Comparison of ENCODE assay signal across 26 cellular contexts in genomic region chr20:44891826-44892225, GRCh38. TPM values are rescaled to one million over a fixed set of nuclear protein-coding genes. Genes with fewer than 3 reads are reported as not detected.
DNase-seq lines count a peak whose midpoint lies in the region; ATAC-seq and TF ChIP-seq lines count a peak whose summit lies in the region.
"Had no signal": no experiment of that assay in that cellular context is flagged by ENCODE, and none has a peak within 500 bp of the region (broad histone marks: within the 10 kb centered on the region; RNA-seq: fewer than 3 reads in every experiment).

No MANE protein-coding gene starts in this region.

- H3K4me3 Mint-ChIP-seq in activated CD4-positive, alpha-beta T cell treated with anti-CD3 and anti-CD28 coated beads, Interleukin-2, amount 10 ng/mL, durations not matched to agents 24 days and 14 days = peak overlapping the region; percentile 34
- H3K4me3 Mint-ChIP-seq in naive thymus-derived CD8-positive, alpha-beta T cell = peak overlapping the region; percentile 2 to 65 (median 56)

- WGBS in testis, 2 donors = 59 to 68% methylated on average over 1 of the region's 1 CpG

- intact Hi-C loops in activated CD4-positive, alpha-beta T cell treated with anti-CD3 and anti-CD28 coated beads, Interleukin-2, amount 10 ng/mL, durations not matched to agents 24 days and 14 days (cut with micrococcal nuclease) = no loop called here
- intact Hi-C loops in testis (cut with DNase I; ENCODE audit: low total_unique reads) = no loop called here

- no peaks in the 10 kb centered on the region for H3K27me3 ChIP-seq in DND-41 (ENCODE audit: insufficient read depth, low read length, poor library complexity)
- no peaks in the 10 kb centered on the region for H3K27me3 ChIP-seq in testis
- H3K27me3 ChIP-seq: ascending aorta had no signal

- H3K36me3 ChIP-seq in DND-41 (ENCODE audit: insufficient read depth, low read length) = peaks cover 51% of the 10 kb centered on the region
- H3K36me3 ChIP-seq in testis (ENCODE audit: low read depth, missing control alignments) = no peaks in the 10 kb centered on the region
- H3K36me3 ChIP-seq: ascending aorta had no signal

- peaks cover 68% of the 10 kb centered on the region for H3K4me1 Mint-ChIP-seq in activated CD4-positive, alpha-beta T cell treated with anti-CD3 and anti-CD28 coated beads, Interleukin-2, amount 10 ng/mL, durations not matched to agents 24 days and 14 days
- peaks cover 48 to 97% (median 92%) of the 10 kb centered on the region in 4 donors for H3K4me1 Mint-ChIP-seq in naive thymus-derived CD8-positive, alpha-beta T cell

- H3K9ac ChIP-seq in DND-41 (ENCODE audit: low read depth, low read length) = no peak overlapping the region

- peak overlapping the region; percentile 14; the same call in 1 of the 2 replicates for H3K4me2 ChIP-seq in DND-41 (ENCODE audit: insufficient read depth, low read length)

- no peak overlapping the region for H2AFZ ChIP-seq in DND-41 (ENCODE audit: low read depth, low read length)

- POLR2A ChIA-PET in naive thymus-derived CD8-positive, alpha-beta T cell (lab: Charles Lee) = interaction anchor here (1.0 kb wide), 1 partner anchor 14 kb away, joined by 4 read pairs; no protein-coding TSS in a partner anchor

- H4K20me1 ChIP-seq in DND-41 (ENCODE audit: insufficient read depth, low read length) = peaks cover 90% of the 10 kb centered on the region

- TF ChIP-seq CTCF in DND-41 (IDR thresholded peaks at IDR 0.05; ENCODE audit: borderline replicate concordance, extremely low read depth, low read length, poor library complexity, severe bottlenecking) = no peak
- no peak for TF ChIP-seq CTCF in testis (IDR thresholded peaks at IDR 0.05)

- H3K27me3 Mint-ChIP-seq in activated CD4-positive, alpha-beta T cell treated with anti-CD3 and anti-CD28 coated beads, Interleukin-2, amount 10 ng/mL, durations not matched to agents 24 days and 14 days = no peaks in the 10 kb centered on the region
- no peaks in the 10 kb centered on the region for H3K27me3 Mint-ChIP-seq in naive thymus-derived CD8-positive, alpha-beta T cell

- H3K27ac ChIP-seq in DND-41 (ENCODE audit: low read length) = no peak overlapping the region
- no peak overlapping the region for H3K27ac ChIP-seq in testis
- H3K27ac ChIP-seq: ascending aorta, lower lobe of right lung, psoas muscle had no signal

- peaks cover 44% of the 10 kb centered on the region for H3K36me3 Mint-ChIP-seq in activated CD4-positive, alpha-beta T cell treated with anti-CD3 and anti-CD28 coated beads, Interleukin-2, amount 10 ng/mL, durations not matched to agents 24 days and 14 days (ENCODE audit: low read depth)
- peaks cover 8 to 59% of the 10 kb centered on the region in 2 donors for H3K36me3 Mint-ChIP-seq in activated naive CD4-positive, alpha-beta T cell treated with anti-CD3 and anti-CD28 coated beads, Interleukin-2, amount 50 U/mL, for 72 hours
- H3K36me3 Mint-ChIP-seq in naive thymus-derived CD8-positive, alpha-beta T cell = peaks cover 0 to 51% (median 3%) of the 10 kb centered on the region in 3 donors

- H3K79me2 ChIP-seq in DND-41 (ENCODE audit: insufficient read depth, low read length) = peaks cover 99% of the 10 kb centered on the region

- H3K4me1 ChIP-seq in DND-41 (ENCODE audit: insufficient read depth, low read length) (peaks cover 30% of the 10 kb centered on the region), testis (peaks cover 12% of the 10 kb centered on the region)

- TF ChIP-seq POLR2A in testis (IDR thresholded peaks at IDR 0.05) = no peak

- DNase-seq in activated CD4-positive, alpha-beta T cell treated with anti-CD3 and anti-CD28 coated beads, Interleukin-2, amount 10 ng/mL, durations not matched to agents 24 days and 14 days = no peak
- DNase-seq in activated CD4-positive, alpha-beta T cell treated with anti-CD3 and anti-CD28 coated beads for 4 hours = no peak
- DNase-seq in DND-41 (no peak), testis (no peak), iPS-NIHi11 (ENCODE audit: low spot score) (no peak)
- DNase-seq in activated naive CD4-positive, alpha-beta T cell treated with anti-CD3 and anti-CD28 coated beads, Interleukin-2, amount 50 U/mL, for 72 hours (ENCODE audit: low spot score in 2 of 2) = no peak
- no peak for DNase-seq in naive thymus-derived CD8-positive, alpha-beta T cell
- DNase-seq: activated gamma-delta T cell; AML-193; Caco-2; caudate nucleus; dermis blood vessel endothelial cell; DMS79; Kasumi-1; kidney; lower lobe of right lung; NCI-H1694; NCI-H510A treated with DMSO at 0.1 percent for 48 hours; psoas muscle; SHP77 treated with DMSO at 0.1 percent for 48 hours; stimulated activated CD8-positive, alpha-beta memory T cell treated with anti-CD3 and anti-CD28 coated beads, Interleukin-4, amount 100 ng/mL, for 48 hours; substantia nigra had no signal

- H3K9me3 ChIP-seq in DND-41 (ENCODE audit: insufficient read depth, low read length, severe bottlenecking) (no peaks in the 10 kb centered on the region), testis (no peaks in the 10 kb centered on the region)
- H3K9me3 ChIP-seq: ascending aorta, Caco-2, lower lobe of right lung, psoas muscle had no signal

- no peak overlapping the region for H3K27ac Mint-ChIP-seq in activated CD4-positive, alpha-beta T cell treated with anti-CD3 and anti-CD28 coated beads, Interleukin-2, amount 10 ng/mL, durations not matched to agents 24 days and 14 days
- peak overlapping the region; percentile 26 to 27 for H3K27ac Mint-ChIP-seq in activated naive CD4-positive, alpha-beta T cell treated with anti-CD3 and anti-CD28 coated beads, Interleukin-2, amount 50 U/mL, for 72 hours
- H3K27ac Mint-ChIP-seq in naive thymus-derived CD8-positive, alpha-beta T cell = peak overlapping the region in 9 of 10 donors; percentile 0 to 87 (median 69)

- ATAC-seq in DND-41 (ENCODE audit: insufficient read depth, low read depth) (no peak), HG03432 (IDR thresholded peaks at IDR 0.05; ENCODE audit: unreplicated experiment) (no peak)
- ATAC-seq in activated naive CD4-positive, alpha-beta T cell treated with anti-CD3 and anti-CD28 coated beads, Interleukin-2, amount 50 U/mL, for 72 hours = peak in 1 of 2 donors; percentile 24
- peak in 1 of 2 donors; percentile 10 for ATAC-seq in naive thymus-derived CD8-positive, alpha-beta T cell
- ATAC-seq: HCT116, lower lobe of right lung, Panc1, psoas muscle had no signal

- no peak overlapping the region for H3K4me3 ChIP-seq in DND-41 (ENCODE audit: low read depth in 1 of 2, low read length in 2 of 2)
- H3K4me3 ChIP-seq in testis = no peak overlapping the region
- H3K4me3 ChIP-seq: ascending aorta, lower lobe of right lung, psoas muscle had no signal

- H3K9me3 Mint-ChIP-seq in activated CD4-positive, alpha-beta T cell treated with anti-CD3 and anti-CD28 coated beads, Interleukin-2, amount 10 ng/mL, durations not matched to agents 24 days and 14 days = no peaks in the 10 kb centered on the region
- peaks cover 0 to 5% of the 10 kb centered on the region in 2 donors for H3K9me3 Mint-ChIP-seq in activated naive CD4-positive, alpha-beta T cell treated with anti-CD3 and anti-CD28 coated beads, Interleukin-2, amount 50 U/mL, for 72 hours
- H3K9me3 Mint-ChIP-seq in naive thymus-derived CD8-positive, alpha-beta T cell = no peaks in the 10 kb centered on the region

RNA-seq across cellular contexts. Expression of gene YWHAB, which starts 6.3 kb away (rescaled TPM):
- 241 and 243 TPM in 2 replicates for total RNA-seq in activated CD4-positive, alpha-beta T cell treated with anti-CD3 and anti-CD28 coated beads, Interleukin-2, amount 10 ng/mL, durations not matched to agents 24 days and 14 days
- 100 to 1,000 TPM; 185 to 222 TPM for total RNA-seq in activated naive CD4-positive, alpha-beta T cell treated with anti-CD3 and anti-CD28 coated beads, Interleukin-2, amount 50 U/mL, for 72 hours
- total RNA-seq in naive thymus-derived CD8-positive, alpha-beta T cell = 100 to 1,000 TPM; 209 to 221 TPM
- polyA plus RNA-seq in naive thymus-derived CD8-positive, alpha-beta T cell = 100 to 1,000 TPM; 510 to 529 (median 523) TPM
- 100 to 1,000 TPM; 106 to 127 TPM for total RNA-seq in testis
- 125 TPM for polyA plus RNA-seq in testis (ENCODE audit: insufficient read depth, low read depth, low replicate concordance)

RNA-seq across cellular contexts. Expression of gene PABPC1L, which starts 18.0 kb away (rescaled TPM):
- 96.9 and 103 TPM in 2 replicates for total RNA-seq in activated CD4-positive, alpha-beta T cell treated with anti-CD3 and anti-CD28 coated beads, Interleukin-2, amount 10 ng/mL, durations not matched to agents 24 days and 14 days
- 10 to 100 TPM; 63.6 to 96.7 TPM for total RNA-seq in activated naive CD4-positive, alpha-beta T cell treated with anti-CD3 and anti-CD28 coated beads, Interleukin-2, amount 50 U/mL, for 72 hours
- total RNA-seq in naive thymus-derived CD8-positive, alpha-beta T cell = 10 to 100 TPM; 63.2 to 63.4 TPM
- polyA plus RNA-seq in naive thymus-derived CD8-positive, alpha-beta T cell = under 1 TPM; 0.28 to 0.74 (median 0.73) TPM
- total RNA-seq in testis = 10 to 100 TPM; 59.2 to 71.7 TPM
- polyA plus RNA-seq in testis (ENCODE audit: insufficient read depth, low read depth, low replicate concordance) = 27.9 TPM
